ENCODE assay signal across 18 cellular contexts in the genomic region with DNA sequence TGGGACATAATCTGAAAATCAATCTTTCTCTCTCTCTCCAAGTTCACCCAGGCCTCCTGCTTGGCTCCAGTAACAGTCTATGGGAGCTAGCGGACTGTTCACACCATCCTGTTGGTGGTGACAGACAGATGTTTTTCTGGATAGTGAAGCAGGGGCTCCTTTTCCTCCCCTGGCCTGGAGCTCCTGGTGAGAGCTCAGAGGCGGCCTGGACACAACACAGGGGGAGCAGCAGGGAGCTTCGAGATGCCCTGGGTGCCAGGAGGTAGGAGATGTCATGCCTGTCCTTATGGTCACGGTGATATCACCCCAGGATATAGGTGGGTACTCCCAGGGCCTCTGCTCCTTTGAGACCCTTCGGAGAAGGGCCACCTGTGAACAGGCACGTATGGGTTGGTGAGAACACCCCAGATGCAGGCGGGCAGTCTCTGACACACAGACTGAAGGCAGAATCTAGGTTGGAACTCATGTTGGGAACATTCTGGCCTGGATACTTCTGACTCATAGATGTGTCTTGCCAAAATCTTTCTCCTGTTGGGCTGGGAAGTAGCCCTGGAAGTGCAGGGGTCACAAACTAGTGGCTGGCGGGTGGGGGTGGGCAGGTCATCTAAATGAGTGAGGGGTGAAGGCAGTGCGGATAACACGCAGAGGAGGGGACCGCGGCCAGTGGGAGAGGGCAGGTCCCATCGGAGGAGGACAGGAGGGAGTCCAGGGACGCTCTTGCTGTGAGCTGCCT.
DNase-seq lines count a peak whose midpoint lies in the region; ATAC-seq and TF ChIP-seq lines count a peak whose summit lies in the region.
"Had no signal": no experiment of that assay in that cellular context is flagged by ENCODE, and none has a peak within 500 bp of the region (broad histone marks: within the 10 kb centered on the region; RNA-seq: fewer than 3 reads in every experiment).

No MANE protein-coding gene starts in this region.

- ATAC-seq in right cardiac atrium, result peak; percentile 76 to 87
- ATAC-seq in naive thymus-derived CD4-positive, alpha-beta T cell, result no peak
- no peak for ATAC-seq in HG02759 (IDR thresholded peaks at IDR 0.05; ENCODE audit: unreplicated experiment)
- no peak for ATAC-seq in activated CD4-positive, alpha-beta T cell treated with anti-CD3 and anti-CD28 coated beads for 36 hours
- ATAC-seq: activated naive CD8-positive, alpha-beta T cell treated with anti-CD3 and anti-CD28 coated beads, Interleukin-2, amount 50 U/mL, for 24 hours; activated T-cell treated with anti-CD3 and anti-CD28 coated beads, Interleukin-2, amount 50 U/mL, for 4 hours; stimulated activated effector memory CD8-positive, alpha-beta T cell treated with anti-CD3 and anti-CD28 coated beads, Interleukin-12 subunit alpha, Interleukin-12 subunit beta, amount 100 ng/mL, for 72 hours; T-helper 17 cell had no signal

- H3K27ac ChIP-seq in endodermal cell (ENCODE audit: low read depth, low read length) (no peak overlapping the region), right cardiac atrium (ENCODE audit: low read length) (peak overlapping the region; percentile 2)
- H3K27ac ChIP-seq in naive thymus-derived CD4-positive, alpha-beta T cell (ENCODE audit: low read depth, low read length), result no peak overlapping the region

- H3K36me3 ChIP-seq in endodermal cell (ENCODE audit: control insufficient read depth, insufficient read depth, low read length), result no peaks in the 10 kb centered on the region
- no peaks in the 10 kb centered on the region for H3K36me3 ChIP-seq in naive thymus-derived CD4-positive, alpha-beta T cell (ENCODE audit: control insufficient read depth in 2 of 3, insufficient read depth in 3 of 3, low read length in 3 of 3)

- 93 to 100% methylated on average over 4 to 14 of the region's 14 CpGs for WGBS in endodermal cell (ENCODE audit: insufficient coverage in 1 of 2, insufficient read length in 1 of 2), 2 experiments
- WGBS in right cardiac atrium, result 47% methylated on average over 14 of the region's 14 CpGs

- CTCF ChIA-PET in naive thymus-derived CD4-positive, alpha-beta T cell (lab: Charles Lee), result interaction anchor here (0.7 kb wide), 1 partner anchor 51 kb away, joined by 3 read pairs; no protein-coding TSS in a partner anchor
- CTCF ChIA-PET in activated CD4-positive, alpha-beta T cell treated with anti-CD3 and anti-CD28 coated beads for 36 hours (lab: Charles Lee), result no interaction called here

- no peak overlapping the region for H3K4me3 Mint-ChIP-seq in endodermal cell
- no peak overlapping the region for H3K4me3 Mint-ChIP-seq in naive thymus-derived CD4-positive, alpha-beta T cell
- no peak overlapping the region for H3K4me3 Mint-ChIP-seq in activated CD4-positive, alpha-beta T cell treated with anti-CD3 and anti-CD28 coated beads for 36 hours
- H3K4me3 Mint-ChIP-seq: activated CD4-positive, alpha-beta T cell treated with anti-CD3 and anti-CD28 coated beads, Interleukin-2, amount 10 ng/mL, durations not matched to agents 7 days and 5 days; activated naive CD8-positive, alpha-beta T cell treated with anti-CD3 and anti-CD28 coated beads, Interleukin-2, amount 50 U/mL, for 24 hours; activated T-cell treated with anti-CD3 and anti-CD28 coated beads, Interleukin-2, amount 50 U/mL, for 4 hours; GM23338; stimulated activated effector memory CD8-positive, alpha-beta T cell treated with anti-CD3 and anti-CD28 coated beads, Interleukin-12 subunit alpha, Interleukin-12 subunit beta, amount 100 ng/mL, for 72 hours; T-helper 17 cell had no signal

- H3K27ac Mint-ChIP-seq in endodermal cell, result no peak overlapping the region
- no peak overlapping the region for H3K27ac Mint-ChIP-seq in naive thymus-derived CD4-positive, alpha-beta T cell
- no peak overlapping the region for H3K27ac Mint-ChIP-seq in activated CD4-positive, alpha-beta T cell treated with anti-CD3 and anti-CD28 coated beads for 36 hours
- H3K27ac Mint-ChIP-seq: activated CD4-positive, alpha-beta T cell treated with anti-CD3 and anti-CD28 coated beads, Interleukin-2, amount 10 ng/mL, durations not matched to agents 7 days and 5 days; activated naive CD8-positive, alpha-beta T cell treated with anti-CD3 and anti-CD28 coated beads, Interleukin-2, amount 50 U/mL, for 24 hours; GM23338; stimulated activated effector memory CD8-positive, alpha-beta T cell treated with anti-CD3 and anti-CD28 coated beads, Interleukin-12 subunit alpha, Interleukin-12 subunit beta, amount 100 ng/mL, for 72 hours; T-helper 17 cell had no signal

- H3K4me1 ChIP-seq in endodermal cell (ENCODE audit: control insufficient read depth, insufficient read depth, low read length) (no peaks in the 10 kb centered on the region), right cardiac atrium (ENCODE audit: control insufficient read depth, insufficient read depth, low read length) (no peaks in the 10 kb centered on the region)
- no peaks in the 10 kb centered on the region for H3K4me1 ChIP-seq in naive thymus-derived CD4-positive, alpha-beta T cell (ENCODE audit: control insufficient read depth in 2 of 2, insufficient read depth in 2 of 2, low read length in 2 of 2)

- H3K27me3 Mint-ChIP-seq in endodermal cell (ENCODE audit: insufficient read depth), result peaks cover 4% of the 10 kb centered on the region
- peaks cover 8 to 49% (median 27%) of the 10 kb centered on the region in 5 donors for H3K27me3 Mint-ChIP-seq in naive thymus-derived CD4-positive, alpha-beta T cell
- H3K27me3 Mint-ChIP-seq in activated CD4-positive, alpha-beta T cell treated with anti-CD3 and anti-CD28 coated beads for 36 hours, result peaks cover 21% of the 10 kb centered on the region

- H3K9me3 ChIP-seq in endodermal cell (ENCODE audit: control insufficient read depth, low read length), result peaks cover 8% of the 10 kb centered on the region
- no peaks in the 10 kb centered on the region for H3K9me3 ChIP-seq in right cardiac atrium (ENCODE audit: control insufficient read depth, low read length)
- H3K9me3 ChIP-seq in naive thymus-derived CD4-positive, alpha-beta T cell (ENCODE audit: control insufficient read depth in 2 of 3, low read length in 3 of 3), result no peaks in the 10 kb centered on the region

- no peak for TF ChIP-seq CTCF in endodermal cell (conservative IDR thresholded peaks at IDR 0.05)

- H3K36me3 Mint-ChIP-seq in endodermal cell (ENCODE audit: low read depth), result no peaks in the 10 kb centered on the region
- no peaks in the 10 kb centered on the region for H3K36me3 Mint-ChIP-seq in naive thymus-derived CD4-positive, alpha-beta T cell
- no peaks in the 10 kb centered on the region for H3K36me3 Mint-ChIP-seq in activated CD4-positive, alpha-beta T cell treated with anti-CD3 and anti-CD28 coated beads for 36 hours (ENCODE audit: low read depth)
- H3K36me3 Mint-ChIP-seq: stimulated activated effector memory CD8-positive, alpha-beta T cell treated with anti-CD3 and anti-CD28 coated beads, Interleukin-12 subunit alpha, Interleukin-12 subunit beta, amount 100 ng/mL, for 72 hours had no signal

- peak; percentile 24 for DNase-seq in RPMI7951 (ENCODE audit: low read depth)
- peak; percentile 53 for DNase-seq in endodermal cell
- peak in 2 of 3 donors; percentile 57 to 69 for DNase-seq in right cardiac atrium
- DNase-seq in stromal cell of bone marrow (ENCODE audit: low read depth), result peak; percentile 18
- no peak for DNase-seq in naive thymus-derived CD4-positive, alpha-beta T cell
- DNase-seq in activated CD4-positive, alpha-beta T cell treated with anti-CD3 and anti-CD28 coated beads for 36 hours, result no peak
- DNase-seq in anterior cingulate cortex (lab: John Stamatoyannopoulos, UW), result no peak
- DNase-seq: activated CD4-positive, alpha-beta T cell treated with anti-CD3 and anti-CD28 coated beads, Interleukin-2, amount 10 ng/mL, durations not matched to agents 7 days and 5 days; activated naive CD8-positive, alpha-beta T cell treated with anti-CD3 and anti-CD28 coated beads, Interleukin-2, amount 50 U/mL, for 24 hours; activated T-cell treated with anti-CD3 and anti-CD28 coated beads, Interleukin-2, amount 50 U/mL, for 4 hours; DMS79; RPMI8226; stimulated activated CD4-positive, alpha-beta T cell treated with anti-CD3 and anti-CD28 coated beads, Interleukin-4, amount 100 ng/mL, for 1 hour; T-helper 17 cell had no signal

- POLR2A ChIA-PET in naive thymus-derived CD4-positive, alpha-beta T cell (lab: Charles Lee), result interaction anchor here (0.7 kb wide), 1 partner anchor 538 kb away, joined by 3 read pairs; no protein-coding TSS in a partner anchor
- POLR2A ChIA-PET in activated CD4-positive, alpha-beta T cell treated with anti-CD3 and anti-CD28 coated beads for 36 hours (lab: Charles Lee), result no interaction called here

- H3K27me3 ChIP-seq in endodermal cell (ENCODE audit: control insufficient read depth, insufficient read depth, low read length, poor library complexity, severe bottlenecking) (no peaks in the 10 kb centered on the region), right cardiac atrium (ENCODE audit: control insufficient read depth, insufficient read depth) (no peaks in the 10 kb centered on the region)
- no peaks in the 10 kb centered on the region for H3K27me3 ChIP-seq in naive thymus-derived CD4-positive, alpha-beta T cell (ENCODE audit: control insufficient read depth in 2 of 2, insufficient read depth in 2 of 2, low read length in 2 of 2)

- intact Hi-C loops in right cardiac atrium (cut with DNase I), result no loop called here
- intact Hi-C loops in naive thymus-derived CD4-positive, alpha-beta T cell (cut with micrococcal nuclease), result no loop called here
- intact Hi-C loops in activated CD4-positive, alpha-beta T cell treated with anti-CD3 and anti-CD28 coated beads for 36 hours (cut with DNase I, micrococcal nuclease), result no loop called here

- H3K9me3 Mint-ChIP-seq in endodermal cell, result peaks cover 7% of the 10 kb centered on the region
- H3K9me3 Mint-ChIP-seq in naive thymus-derived CD4-positive, alpha-beta T cell, result peaks cover 0 to 8% (median 2%) of the 10 kb centered on the region in 11 donors
- no peaks in the 10 kb centered on the region for H3K9me3 Mint-ChIP-seq in activated CD4-positive, alpha-beta T cell treated with anti-CD3 and anti-CD28 coated beads for 36 hours (ENCODE audit: low read depth)
- H3K9me3 Mint-ChIP-seq: activated CD4-positive, alpha-beta T cell treated with anti-CD3 and anti-CD28 coated beads, Interleukin-2, amount 10 ng/mL, durations not matched to agents 7 days and 5 days; activated naive CD8-positive, alpha-beta T cell treated with anti-CD3 and anti-CD28 coated beads, Interleukin-2, amount 50 U/mL, for 24 hours; activated T-cell treated with anti-CD3 and anti-CD28 coated beads, Interleukin-2, amount 50 U/mL, for 4 hours; stimulated activated effector memory CD8-positive, alpha-beta T cell treated with anti-CD3 and anti-CD28 coated beads, Interleukin-12 subunit alpha, Interleukin-12 subunit beta, amount 100 ng/mL, for 72 hours had no signal

- H3K9ac ChIP-seq in endodermal cell (ENCODE audit: extremely low read depth, low read length, poor library complexity, severe bottlenecking), result no peak overlapping the region

- H3K4me3 ChIP-seq in endodermal cell (ENCODE audit: low read length), result no peak overlapping the region
- no peak overlapping the region for H3K4me3 ChIP-seq in right cardiac atrium (ENCODE audit: low read length)
- H3K4me3 ChIP-seq in naive thymus-derived CD4-positive, alpha-beta T cell (ENCODE audit: low read length), result no peak overlapping the region
- H3K4me3 ChIP-seq: dorsolateral prefrontal cortex, GM23338 had no signal

- H3K4me1 Mint-ChIP-seq in endodermal cell, result peaks cover 16% of the 10 kb centered on the region
- H3K4me1 Mint-ChIP-seq in naive thymus-derived CD4-positive, alpha-beta T cell, result peaks cover 0 to 6% (median 0%) of the 10 kb centered on the region in 7 donors
- no peaks in the 10 kb centered on the region for H3K4me1 Mint-ChIP-seq in activated CD4-positive, alpha-beta T cell treated with anti-CD3 and anti-CD28 coated beads for 36 hours
- H3K4me1 Mint-ChIP-seq: activated CD4-positive, alpha-beta T cell treated with anti-CD3 and anti-CD28 coated beads, Interleukin-2, amount 10 ng/mL, durations not matched to agents 7 days and 5 days; activated naive CD8-positive, alpha-beta T cell treated with anti-CD3 and anti-CD28 coated beads, Interleukin-2, amount 50 U/mL, for 24 hours; stimulated activated effector memory CD8-positive, alpha-beta T cell treated with anti-CD3 and anti-CD28 coated beads, Interleukin-12 subunit alpha, Interleukin-12 subunit beta, amount 100 ng/mL, for 72 hours; T-helper 17 cell had no signal

Comparison
In these comparisons a context has a peak if more than half of its experiments do, and no peak if none do; other contexts are left out.
1. DNase-seq: peak in RPMI7951 (single experiment), endodermal cell (single experiment), right cardiac atrium (2 of 3) and stromal cell of bone marrow (single experiment); none in naive thymus-derived CD4-positive, alpha-beta T cell (0 of 9), activated CD4-positive, alpha-beta T cell treated with anti-CD3 and anti-CD28 coated beads for 36 hours (single experiment) and anterior cingulate cortex (0 of 58).
2. ATAC-seq: peak in right cardiac atrium (2 of 2); none in naive thymus-derived CD4-positive, alpha-beta T cell (single experiment), HG02759 (single experiment) and activated CD4-positive, alpha-beta T cell treated with anti-CD3 and anti-CD28 coated beads for 36 hours (single experiment).